ENCODE assay signal across 8 cellular contexts in genomic region chr17:67994827-67995567, GRCh38. TPM values are rescaled to one million over a fixed set of nuclear protein-coding genes. Genes with fewer than 3 reads are reported as not detected.
A peak's percentile ranks its signal among the peaks of the same experiment; 100 is the strongest.
DNase-seq lines count a peak whose midpoint lies in the region; ATAC-seq and TF ChIP-seq lines count a peak whose summit lies in the region.

No MANE protein-coding gene starts in this region.

- no CpG with 5 or more reads among the region's 9 CpGs for WGBS in mesendoderm (ENCODE audit: extremely low coverage, insufficient coverage, low lambda C conversion rate)

- H3K27me3 ChIP-seq in PC-9 (ENCODE audit: insufficient read depth, low read depth) (no peaks in the 10 kb centered on the region), duodenal mucosa (ENCODE audit: control insufficient read depth in 1 of 2, insufficient read depth in 2 of 2, low read length in 2 of 2) (peaks cover 0 to 8% of the 10 kb centered on the region in 2 donors), mesendoderm (ENCODE audit: insufficient read depth, low read length, poor library complexity) (peaks cover 2% of the 10 kb centered on the region), upper lobe of right lung (no peaks in the 10 kb centered on the region)

- H3K27ac Mint-ChIP-seq in activated CD4-positive, alpha-beta T cell treated with anti-CD3 and anti-CD28 coated beads, Interleukin-2, amount 10 ng/mL, durations not matched to agents 7 days and 5 days = peak overlapping the region; percentile 92

- 0 out of 2 replicates have a peak, but pooled peaks cover 3% of the 10 kb centered on the region for H3K36me3 ChIP-seq in PC-9 (ENCODE audit: low read depth)
- H3K36me3 ChIP-seq in duodenal mucosa (ENCODE audit: control insufficient read depth in 1 of 2, insufficient read depth in 2 of 2, low read length in 2 of 2) = no peaks in the 10 kb centered on the region
- no peaks in the 10 kb centered on the region for H3K36me3 ChIP-seq in mesendoderm (ENCODE audit: control insufficient read depth, insufficient read depth, low read length)
- no peaks in the 10 kb centered on the region for H3K36me3 ChIP-seq in upper lobe of right lung

- H2BK120ac ChIP-seq in mesendoderm (ENCODE audit: low read depth, low read length) = no peak overlapping the region

- no peaks in the 10 kb centered on the region for H4K20me1 ChIP-seq in PC-9 (ENCODE audit: insufficient read depth)

- H3K4me2 ChIP-seq in PC-9 = peak overlapping the region; percentile 79
- peak overlapping the region; percentile 80 for H3K4me2 ChIP-seq in mesendoderm (ENCODE audit: low read length)

- H2BK15ac ChIP-seq in mesendoderm (replicated peaks; ENCODE audit: low read depth) = no peak overlapping the region

- H4K8ac ChIP-seq in mesendoderm (ENCODE audit: low read depth, low read length) = no peak overlapping the region

- ATAC-seq in upper lobe of right lung (no peak), HG03460 (IDR thresholded peaks at IDR 0.05; ENCODE audit: unreplicated experiment) (no peak)

- no peaks in the 10 kb centered on the region for H3K79me2 ChIP-seq in PC-9 (ENCODE audit: low read depth)
- no peaks in the 10 kb centered on the region for H3K79me2 ChIP-seq in mesendoderm (ENCODE audit: control insufficient read depth, insufficient read depth, low read length)

- H3F3A ChIP-seq in PC-9 (ENCODE audit: insufficient read depth, low read depth) = peaks cover 51% of the 10 kb centered on the region

- H3K18ac ChIP-seq in mesendoderm (ENCODE audit: low read length) = no peak overlapping the region

- H4K5ac ChIP-seq in mesendoderm (ENCODE audit: low read length) = no peak overlapping the region

- no peak overlapping the region for H3K23ac ChIP-seq in mesendoderm (ENCODE audit: low read length)

- H3K4me1 Mint-ChIP-seq in activated CD4-positive, alpha-beta T cell treated with anti-CD3 and anti-CD28 coated beads, Interleukin-2, amount 10 ng/mL, durations not matched to agents 7 days and 5 days = peaks cover 32% of the 10 kb centered on the region

- peak overlapping the region; percentile 8; the same call in 1 of the 2 replicates for H3K27ac ChIP-seq in PC-9
- no peak overlapping the region for H3K27ac ChIP-seq in duodenal mucosa (ENCODE audit: low read depth, low read length)
- no peak overlapping the region for H3K27ac ChIP-seq in mesendoderm (ENCODE audit: low read depth, low read length)
- peak overlapping the region; percentile 40 for H3K27ac ChIP-seq in upper lobe of right lung

- H3K9me2 ChIP-seq in PC-9 (ENCODE audit: insufficient read depth) = no peaks in the 10 kb centered on the region

- peaks cover 23% of the 10 kb centered on the region for H3K27me3 Mint-ChIP-seq in activated CD4-positive, alpha-beta T cell treated with anti-CD3 and anti-CD28 coated beads, Interleukin-2, amount 10 ng/mL, durations not matched to agents 7 days and 5 days

- no peak overlapping the region for H2AFZ ChIP-seq in PC-9

- CTCF ChIA-PET in activated CD4-positive, alpha-beta T cell treated with anti-CD3 and anti-CD28 coated beads, Interleukin-2, amount 10 ng/mL, durations not matched to agents 7 days and 5 days (lab: Charles Lee) = interaction anchor here (0.6 to 1.4 kb wide), 2 partner anchors 25 to 851 kb away, joined by 3 read pairs; no protein-coding TSS in a partner anchor
- CTCF ChIA-PET in PC-9 (lab: Charles Lee) = interaction anchor here (0.5 kb wide), 1 partner anchor 338 kb away, joined by 3 read pairs; no protein-coding TSS in a partner anchor

- H3K4ac ChIP-seq in mesendoderm (ENCODE audit: low read depth, low read length) = no peak overlapping the region

- no peak overlapping the region for H2BK5ac ChIP-seq in mesendoderm (ENCODE audit: low read length)

- no peak overlapping the region for H2AK5ac ChIP-seq in mesendoderm (ENCODE audit: low read length)

- peak overlapping the region; percentile 63; the same call in 1 of the 2 replicates for H3K4me3 ChIP-seq in PC-9
- H3K4me3 ChIP-seq in duodenal mucosa (ENCODE audit: low read depth in 1 of 2, low read length in 2 of 2) = peak overlapping the region; percentile 69 to 83
- no peak overlapping the region for H3K4me3 ChIP-seq in mesendoderm (ENCODE audit: low read length)
- peak overlapping the region; percentile 61 for H3K4me3 ChIP-seq in upper lobe of right lung

- H3K4me1 ChIP-seq in PC-9 (replicated peaks; ENCODE audit: insufficient read depth) (peaks cover 42% of the 10 kb centered on the region), duodenal mucosa (ENCODE audit: control insufficient read depth in 1 of 2, insufficient read depth in 2 of 2, low read length in 2 of 2) (peaks cover 15 to 16% of the 10 kb centered on the region in 2 donors), mesendoderm (ENCODE audit: control insufficient read depth, low read depth, low read length) (peaks cover 10% of the 10 kb centered on the region), upper lobe of right lung (peaks cover 16% of the 10 kb centered on the region)

- POLR2A ChIA-PET in activated CD4-positive, alpha-beta T cell treated with anti-CD3 and anti-CD28 coated beads, Interleukin-2, amount 10 ng/mL, durations not matched to agents 7 days and 5 days (lab: Charles Lee) = no interaction called here
- POLR2A ChIA-PET in PC-9 (lab: Charles Lee; ENCODE audit: unreplicated experiment) = interaction anchor here (0.6 kb wide), 2 partner anchors 41 to 631 kb away, joined by 3 to 9 read pairs; no protein-coding TSS in a partner anchor

- TF ChIP-seq CTCF in PC-9 (conservative IDR thresholded peaks at IDR 0.05) (no peak), upper lobe of right lung (IDR thresholded peaks at IDR 0.05) (no peak)

- H3K4me3 Mint-ChIP-seq in activated CD4-positive, alpha-beta T cell treated with anti-CD3 and anti-CD28 coated beads, Interleukin-2, amount 10 ng/mL, durations not matched to agents 7 days and 5 days = peak overlapping the region; percentile 72

- no peaks in the 10 kb centered on the region for H3K79me1 ChIP-seq in mesendoderm (ENCODE audit: low read length)

- intact Hi-C loops in PC-9 (cut with micrococcal nuclease; ENCODE audit: unreplicated experiment) (loop anchor here (2.0 to 10.0 kb wide), 3 partner anchors 24 to 210 kb away; partner anchors contain the start of gene KPNA2), upper lobe of right lung (cut with DNase I) (no loop called here)

- no peaks in the 10 kb centered on the region for H3K36me3 Mint-ChIP-seq in activated CD4-positive, alpha-beta T cell treated with anti-CD3 and anti-CD28 coated beads, Interleukin-2, amount 10 ng/mL, durations not matched to agents 7 days and 5 days (ENCODE audit: low read depth)

- DNase-seq in activated CD4-positive, alpha-beta T cell treated with anti-CD3 and anti-CD28 coated beads, Interleukin-2, amount 10 ng/mL, durations not matched to agents 7 days and 5 days = no peak
- no peak for DNase-seq in activated CD4-positive, alpha-beta T cell treated with anti-CD3 and anti-CD28 coated beads for 48 hours
- DNase-seq in PC-9 (peak in 1 of 2 experiments; percentile 77), mesendoderm (no peak), upper lobe of right lung (no peak)
- DNase-seq in activated effector memory CD4-positive, alpha-beta T cell treated with Interleukin-2 at 50 U/mL for 16 hours = no peak

- no peaks in the 10 kb centered on the region for H3K9me3 ChIP-seq in PC-9 (ENCODE audit: insufficient read depth, low read depth)
- H3K9me3 ChIP-seq in duodenal mucosa (ENCODE audit: control insufficient read depth in 1 of 2, low read length in 2 of 2) = no peaks in the 10 kb centered on the region
- H3K9me3 ChIP-seq in upper lobe of right lung = no peaks in the 10 kb centered on the region

- no TSS peak for BruUV-seq in PC-9 (replicated peaks; lab: Mats Ljungman, UMichigan)

- peak overlapping the region; percentile 76 for H3K56ac ChIP-seq in mesendoderm (ENCODE audit: low read length)

- H3K9ac ChIP-seq in duodenal mucosa (ENCODE audit: low read depth in 1 of 2, low read length in 2 of 2) (peak overlapping the region; percentile 45 to 49), mesendoderm (ENCODE audit: low read length) (peak overlapping the region; percentile 11)

- no peaks in the 10 kb centered on the region for H3K9me3 Mint-ChIP-seq in activated CD4-positive, alpha-beta T cell treated with anti-CD3 and anti-CD28 coated beads, Interleukin-2, amount 10 ng/mL, durations not matched to agents 7 days and 5 days

RNA-seq across cellular contexts. Expression of gene C17orf58, which starts 1.3 kb away (rescaled TPM):
- total RNA-seq in activated CD4-positive, alpha-beta T cell treated with anti-CD3 and anti-CD28 coated beads, Interleukin-2, amount 10 ng/mL, durations not matched to agents 7 days and 5 days = 1 to 10 TPM; 3.5 to 4.7 TPM
- total RNA-seq in PC-9 (2021) = 14.5 and 15.5 TPM in 2 replicates
- 31.3 TPM for polyA plus RNA-seq in mesendoderm (2013, experiment 1 of 2)
- 31.8 TPM for polyA plus RNA-seq in mesendoderm (2013, experiment 2 of 2)
- total RNA-seq in upper lobe of right lung = 5.3 TPM

RNA-seq across cellular contexts. Expression of gene KPNA2, which starts 40.5 kb away (rescaled TPM):
- total RNA-seq in activated CD4-positive, alpha-beta T cell treated with anti-CD3 and anti-CD28 coated beads, Interleukin-2, amount 10 ng/mL, durations not matched to agents 7 days and 5 days = 100 to 1,000 TPM; 265 to 292 TPM
- 175 and 201 TPM in 2 replicates for total RNA-seq in PC-9 (2021)
- polyA plus RNA-seq in mesendoderm (2013, experiment 1 of 2) = 327 TPM
- polyA plus RNA-seq in mesendoderm (2013, experiment 2 of 2) = 325 TPM
- total RNA-seq in upper lobe of right lung = 27.0 TPM

Comparison
In these comparisons a context has a peak if more than half of its experiments do, and no peak if none do; other contexts are left out.
1. H3K27ac ChIP-seq: peak in PC-9 (single experiment) and upper lobe of right lung (single experiment); none in duodenal mucosa (single experiment) and mesendoderm (single experiment).